In the genomic region with DNA sequence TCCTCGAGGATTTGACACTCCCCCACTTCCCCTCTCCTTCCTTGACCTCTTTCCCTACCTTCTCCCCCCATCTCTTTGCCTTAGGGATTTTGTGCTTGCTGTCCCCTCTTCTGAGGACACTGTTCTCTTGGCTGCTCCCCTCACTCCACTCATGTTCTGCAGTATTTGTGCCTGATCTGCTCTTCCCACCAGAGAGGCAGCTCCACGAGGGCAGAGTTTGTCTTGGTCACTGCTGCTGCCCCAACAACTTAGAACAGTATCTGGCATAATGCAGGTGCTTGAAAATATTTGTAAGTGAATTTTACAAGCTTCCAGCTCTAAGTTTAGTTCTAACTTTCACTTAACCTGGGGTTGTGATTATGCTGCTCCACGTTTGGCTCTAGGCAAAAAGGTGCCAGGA, we compare ENCODE assay signal across 16 cellular contexts. TPM values are rescaled to one million over a fixed set of nuclear protein-coding genes. Genes with fewer than 3 reads are reported as not detected.
DNase-seq lines count a peak whose midpoint lies in the region; ATAC-seq, FAIRE-seq and TF ChIP-seq lines count a peak whose summit lies in the region.
"Had no signal": no experiment of that assay in that cellular context is flagged by ENCODE, and none has a peak within 500 bp of the region (broad histone marks: within the 10 kb centered on the region; RNA-seq: fewer than 3 reads in every experiment).

No MANE protein-coding gene starts in this region.

- no peak for DNase-seq in CD4-positive, alpha-beta T cell
- DNase-seq in GM18507 (ENCODE audit: extremely low spot score, insufficient read length, low read depth) (no peak), osteoblast (ENCODE audit: insufficient read length, low spot score, missing footprints) (peak; percentile 8), frontal cortex (ENCODE audit: low spot score in 2 of 2) (no peak), uterus (no peak), HepG2 (ENCODE audit: low spot score) (no peak)
- no peak for DNase-seq in central memory CD4-positive, alpha-beta T cell
- DNase-seq: esophagus squamous epithelium; left colon; NCI-H1105; stimulated activated CD4-positive, alpha-beta T cell treated with anti-CD3 and anti-CD28 coated beads, Interleukin-2, amount 100 ng/mL, for 48 hours had no signal

- peaks cover 87% of the 10 kb centered on the region for H3K4me1 Mint-ChIP-seq in CD4-positive, alpha-beta T cell (ENCODE audit: low read depth)
- peaks cover 88% of the 10 kb centered on the region for H3K4me1 Mint-ChIP-seq in activated naive CD8-positive, alpha-beta T cell (ENCODE audit: low read depth)

- WGBS in HepG2 (ENCODE audit: low lambda C conversion rate) = 1% methylated on average over 3 of the region's 3 CpGs

- peaks cover 42% of the 10 kb centered on the region for H3K4me1 ChIP-seq in osteoblast (ENCODE audit: insufficient read depth, low read length)
- H3K4me1 ChIP-seq in uterus = no peaks in the 10 kb centered on the region
- H3K4me1 ChIP-seq in HepG2 (ENCODE audit: insufficient read depth, low read length) = no peaks in the 10 kb centered on the region

- H3K4me3 ChIP-seq in osteoblast (ENCODE audit: insufficient read depth, low read length) (no peak overlapping the region), uterus (no peak overlapping the region), HepG2 (replicated peaks in 1 of 3; ENCODE audit: insufficient read depth in 1 of 3, low read depth in 2 of 3, low read length in 3 of 3) (no peak overlapping the region)
- H3K4me3 ChIP-seq: coronary artery, esophagus squamous epithelium, GM23248, hepatocyte had no signal

- peak; percentile 48 for FAIRE-seq in GM18507 (lab: Jason Lieb, UNC)
- no peak for FAIRE-seq in frontal cortex (lab: Jason Lieb, UNC)
- no peak for FAIRE-seq in HepG2 (lab: Jason Lieb, UNC)

- H3K79me2 ChIP-seq in osteoblast (ENCODE audit: insufficient read depth, low read length) = no peaks in the 10 kb centered on the region
- H3K79me2 ChIP-seq in HepG2 (ENCODE audit: insufficient read depth, low read length) = no peaks in the 10 kb centered on the region

- H3K4me2 ChIP-seq in osteoblast (ENCODE audit: insufficient read depth, low read length) (no peak overlapping the region), HepG2 (ENCODE audit: low read depth, low read length) (no peak overlapping the region)
- H3K4me2 ChIP-seq: hepatocyte had no signal

- H3K27me3 Mint-ChIP-seq in CD4-positive, alpha-beta T cell = no peaks in the 10 kb centered on the region
- no peaks in the 10 kb centered on the region for H3K27me3 Mint-ChIP-seq in activated naive CD8-positive, alpha-beta T cell

- ATAC-seq in CD4-positive, alpha-beta T cell (ENCODE audit: poor library complexity) = no peak
- ATAC-seq in HepG2 = no peak
- ATAC-seq: left colon, Panc1 had no signal

- in situ Hi-C loops in HepG2 (cut with HindIII; ENCODE audit: extremely low pct_ligation_motif_present, low pct_unique_long_range_greater_than_20kb) = no loop called here

- H2AFZ ChIP-seq in osteoblast (ENCODE audit: low read length) (no peak overlapping the region), HepG2 (ENCODE audit: low read length) (no peak overlapping the region)
- H2AFZ ChIP-seq: GM23248, hepatocyte had no signal

- H4K20me1 ChIP-seq in osteoblast (ENCODE audit: insufficient read depth, low read length) = peaks cover 4% of the 10 kb centered on the region
- no peaks in the 10 kb centered on the region for H4K20me1 ChIP-seq in HepG2 (ENCODE audit: insufficient read depth, low read length)

- CTCF ChIA-PET in CD4-positive, alpha-beta T cell (lab: Charles Lee) = interaction anchor here (0.6 to 8.3 kb wide), 5 partner anchors 10 to 90 kb away, joined by 3 to 40 read pairs (median 3); no protein-coding TSS in a partner anchor
- CTCF ChIA-PET in HepG2 (lab: Yijun Ruan, JAX; ENCODE audit: low intra/inter-chr PET ratio, low total read pairs) = no interaction called here

- peak overlapping the region; percentile 6 for H3K4me3 Mint-ChIP-seq in CD4-positive, alpha-beta T cell
- H3K4me3 Mint-ChIP-seq in activated naive CD8-positive, alpha-beta T cell = peak overlapping the region; percentile 64

- POLR2A ChIA-PET in CD4-positive, alpha-beta T cell (lab: Charles Lee) = interaction anchor here (1.1 to 12.5 kb wide), 4 partner anchors 12 to 74 kb away, joined by 3 to 106 read pairs (median 8); partner anchors contain the start of gene WIPF1
- POLR2A ChIA-PET in HepG2 (lab: Yijun Ruan, JAX) = no interaction called here

- TF ChIP-seq POLR2A in uterus (IDR thresholded peaks at IDR 0.05) = no peak
- TF ChIP-seq POLR2A in HepG2 (IDR thresholded peaks at IDR 0.05; ENCODE audit: insufficient read depth in 1 of 2, low read depth in 2 of 2, low read length in 2 of 2) = no peak

- peak overlapping the region; percentile 73 for H3K27ac ChIP-seq in CD4-positive, alpha-beta T cell (ENCODE audit: low read depth, low read length)
- H3K27ac ChIP-seq in osteoblast (ENCODE audit: low read depth, low read length) (no peak overlapping the region), uterus (no peak overlapping the region), HepG2 (ENCODE audit: extremely low read length, insufficient read depth, low read length) (no peak overlapping the region)
- H3K27ac ChIP-seq: coronary artery had no signal

- no peaks in the 10 kb centered on the region for H3K9me3 ChIP-seq in CD4-positive, alpha-beta T cell (ENCODE audit: control insufficient read depth, low read length)
- H3K9me3 ChIP-seq in osteoblast (ENCODE audit: low read depth, low read length) (no peaks in the 10 kb centered on the region), uterus (no peaks in the 10 kb centered on the region), HepG2 (ENCODE audit: low read length) (no peaks in the 10 kb centered on the region)
- H3K9me3 ChIP-seq: esophagus squamous epithelium had no signal

- intact Hi-C loops in CD4-positive, alpha-beta T cell (cut with DNase I, micrococcal nuclease) = loop anchor here (2.0 to 10.0 kb wide), 2 partner anchors 79 to 143 kb away; no protein-coding TSS in a partner anchor
- intact Hi-C loops in uterus (cut with DNase I; ENCODE audit: low total_unique reads) = no loop called here
- intact Hi-C loops in HepG2 (cut with micrococcal nuclease; ENCODE audit: unreplicated experiment) = no loop called here

- H3K36me3 ChIP-seq in osteoblast (ENCODE audit: insufficient read depth, low read length) (no peaks in the 10 kb centered on the region), uterus (no peaks in the 10 kb centered on the region), HepG2 (replicated peaks in 1 of 2; ENCODE audit: control insufficient read depth in 1 of 2, insufficient read depth in 2 of 2, low read length in 2 of 2) (no peaks in the 10 kb centered on the region)
- H3K36me3 ChIP-seq: esophagus squamous epithelium had no signal

- peaks cover 43% of the 10 kb centered on the region for H3K36me3 Mint-ChIP-seq in CD4-positive, alpha-beta T cell (ENCODE audit: low read depth)
- H3K36me3 Mint-ChIP-seq in activated naive CD8-positive, alpha-beta T cell = peaks cover 6% of the 10 kb centered on the region

- TF ChIP-seq RAD21 in HepG2 (CRISPR knock-in tag; IDR thresholded peaks at IDR 0.05) = no peak

- no peaks in the 10 kb centered on the region for H3K27me3 ChIP-seq in CD4-positive, alpha-beta T cell (ENCODE audit: control insufficient read depth, insufficient read depth, low read length)
- no peaks in the 10 kb centered on the region for H3K27me3 ChIP-seq in osteoblast (ENCODE audit: insufficient read depth, low read length)
- H3K27me3 ChIP-seq in uterus = no peaks in the 10 kb centered on the region
- H3K27me3 ChIP-seq in HepG2 (ENCODE audit: control insufficient read depth in 1 of 2, insufficient read depth in 2 of 2, low read length in 2 of 2) = peaks cover 0 to 18% of the 10 kb centered on the region in 2 experiments; a peak in 2 of 5 replicates
- H3K27me3 ChIP-seq: esophagus squamous epithelium, hepatocyte had no signal

- peak overlapping the region; percentile 86 for H3K27ac Mint-ChIP-seq in CD4-positive, alpha-beta T cell
- H3K27ac Mint-ChIP-seq in activated naive CD8-positive, alpha-beta T cell = peak overlapping the region; percentile 96

- no peaks in the 10 kb centered on the region for H3K9me3 Mint-ChIP-seq in CD4-positive, alpha-beta T cell
- H3K9me3 Mint-ChIP-seq in activated naive CD8-positive, alpha-beta T cell (ENCODE audit: low read depth) = no peaks in the 10 kb centered on the region

- no peak for TF ChIP-seq EP300 in HepG2 (IDR thresholded peaks at IDR 0.05; ENCODE audit: low read depth in 2 of 2, low read length in 2 of 2)
- TF ChIP-seq EP300 in HepG2 (CRISPR knock-in tag; IDR thresholded peaks at IDR 0.05; ENCODE audit: borderline replicate concordance) = no peak

- H3K9ac ChIP-seq in HepG2 (ENCODE audit: insufficient read depth, low read depth, low read length) = no peak overlapping the region

- no peak for TF ChIP-seq CTCF in CD4-positive, alpha-beta T cell (IDR thresholded peaks at IDR 0.05)
- TF ChIP-seq CTCF in osteoblast (IDR thresholded peaks at IDR 0.05; ENCODE audit: extremely low read depth, low read depth, low read length) (no peak), uterus (IDR thresholded peaks at IDR 0.05) (no peak), HepG2 (CRISPR knock-in tag; IDR thresholded peaks at IDR 0.05) (no peak)

- BruUV-seq in HepG2 (replicated peaks; lab: Mats Ljungman, UMichigan) = no TSS peak

RNA-seq across cellular contexts. Expression of gene WIPF1, which starts 10.0 kb away (rescaled TPM):
- total RNA-seq in CD4-positive, alpha-beta T cell = 100 to 1,000 TPM; 237 to 264 TPM
- 17.7 and 18.0 TPM in 2 replicates for total RNA-seq in osteoblast
- 1.2 TPM for total RNA-seq in frontal cortex
- 10 to 100 TPM; 12.3 to 61.9 (median 26.3) TPM for total RNA-seq in uterus
- not detected in 2 replicates for total RNA-seq in HepG2 (2016; rRNA removed; fragmentation: Illumina TruSeq; extraction: Trizol)
- total RNA-seq in HepG2 (2016; cell fraction: cytosol; rRNA removed; fragmentation: Illumina TruSeq; extraction: Trizol; ENCODE audit: low read depth) = not detected in 2 replicates
- not detected in 2 replicates for total RNA-seq in HepG2 (2016; cell fraction: insoluble cytoplasmic fraction; rRNA removed; fragmentation: Illumina TruSeq; extraction: Trizol)
- total RNA-seq in HepG2 (2016; cell fraction: membrane; rRNA removed; fragmentation: Illumina TruSeq; extraction: Trizol) = not detected in 2 replicates
- not detected in 2 replicates for total RNA-seq in HepG2 (2016; cell fraction: nucleus; rRNA removed; fragmentation: Illumina TruSeq; extraction: Trizol)
- 0.01 TPM in 1 of 2 replicates, not detected in the other for polyA plus RNA-seq in HepG2 (2011; rRNA removed)
- polyA plus RNA-seq in HepG2 (2011; cell fraction: cytosol; rRNA removed) = 0.04 TPM in 1 of 2 replicates, not detected in the other
- 0.03 TPM in 1 of 2 replicates, not detected in the other for polyA plus RNA-seq in HepG2 (2011; cell fraction: nucleus; rRNA removed)
- polyA plus RNA-seq in HepG2 (2012) = not detected in 2 replicates
- not detected in 2 replicates for polyA plus RNA-seq in HepG2 (2016; cell fraction: cytosol; fragmentation: Illumina TruSeq; extraction: Trizol; ENCODE audit: low read depth)
- polyA plus RNA-seq in HepG2 (2016; cell fraction: insoluble cytoplasmic fraction; fragmentation: Illumina TruSeq; extraction: Trizol; ENCODE audit: low read depth) = not detected in 2 replicates
- not detected in 2 replicates for polyA plus RNA-seq in HepG2 (2016; cell fraction: membrane; fragmentation: Illumina TruSeq; extraction: Trizol; ENCODE audit: low read depth)
- not detected in 2 replicates for polyA plus RNA-seq in HepG2 (2016; cell fraction: nucleus; fragmentation: Illumina TruSeq; extraction: Trizol; ENCODE audit: insufficient read depth, low read depth)
- polyA minus RNA-seq in HepG2 (2011; rRNA and poly(A)+ RNA removed; ENCODE audit: low replicate concordance) = 0.16 TPM in 1 of 2 replicates, not detected in the other
- not detected in 2 replicates for polyA minus RNA-seq in HepG2 (2011; cell fraction: cytosol; rRNA and poly(A)+ RNA removed)
- not detected in 2 replicates for polyA minus RNA-seq in HepG2 (2011; cell fraction: nucleus; rRNA and poly(A)+ RNA removed)

Comparison
In these comparisons a context has a peak if more than half of its experiments do, and no peak if none do; other contexts are left out.
1. intact Hi-C loops: an anchor here in CD4-positive, alpha-beta T cell (2.0 to 10.0 kb wide); none called in uterus and HepG2.